ENCODE assay signal across 16 cellular contexts in genomic region chr4:52856802-52857201, GRCh38. TPM values are rescaled to one million over a fixed set of nuclear protein-coding genes. Genes with fewer than 3 reads are reported as not detected.
"Had no signal": no experiment of that assay in that cellular context is flagged by ENCODE, and none has a peak within 500 bp of the region (broad histone marks: within the 10 kb centered on the region; RNA-seq: fewer than 3 reads in every experiment).

No MANE protein-coding gene starts in this region.

- ATAC-seq: stimulated activated memory B cell treated with anti-CD40 and anti-IgM and Interleukin-4, amounts not matched to agents 10 μg/mL and 1 μg/mL and 100 μg/mL, for 72 hours had no signal

- H3K27me3 ChIP-seq: right atrium auricular region had no signal

- H3K9ac ChIP-seq: SK-N-SH had no signal

- H3K27ac ChIP-seq: neutrophil, right atrium auricular region had no signal

- DNase-seq: activated B cell treated with CpG ODN at 0.5 μM for 24 hours; activated effector memory CD4-positive, alpha-beta T cell treated with Interleukin-2 at 50 U/mL for 16 hours; activated T-cell treated with anti-CD3 and anti-CD28 coated beads for 4 hours; anterior cingulate cortex; dermis blood vessel endothelial cell; glutamatergic neuron; immature natural killer cell; naive B cell; SK-N-SH; small intestine had no signal

- H3K4me3 ChIP-seq: lung, right atrium auricular region had no signal

- H3K36me3 ChIP-seq: neutrophil, right atrium auricular region had no signal

- H3K36me3 Mint-ChIP-seq: immature natural killer cell; stimulated activated memory B cell treated with anti-CD40 and anti-IgM and Interleukin-4, amounts not matched to agents 10 μg/mL and 1 μg/mL and 100 μg/mL, for 72 hours; type B pancreatic cell had no signal

- H3K4me3 Mint-ChIP-seq: activated B cell treated with CpG ODN at 0.5 μM for 24 hours; activated naive CD8-positive, alpha-beta T cell; immature natural killer cell; naive B cell; stimulated activated memory B cell treated with anti-CD40 and anti-IgM and Interleukin-4, amounts not matched to agents 10 μg/mL and 1 μg/mL and 100 μg/mL, for 72 hours; type B pancreatic cell had no signal

- H3K4me2 ChIP-seq: SK-N-SH had no signal

- H3K9me3 ChIP-seq: neutrophil, SK-N-SH had no signal

- H3K27ac Mint-ChIP-seq: activated B cell treated with CpG ODN at 0.5 μM for 24 hours; activated naive CD8-positive, alpha-beta T cell; immature natural killer cell; naive B cell; stimulated activated memory B cell treated with anti-CD40 and anti-IgM and Interleukin-4, amounts not matched to agents 10 μg/mL and 1 μg/mL and 100 μg/mL, for 72 hours; type B pancreatic cell had no signal

RNA-seq across cellular contexts. Expression of gene RASL11B, which starts 5.3 kb away (rescaled TPM):
- total RNA-seq: activated B cell treated with CpG ODN at 0.5 μM for 24 hours, dermis blood vessel endothelial cell had no signal
